ENCODE assay signal across 11 cellular contexts in the genomic region with DNA sequence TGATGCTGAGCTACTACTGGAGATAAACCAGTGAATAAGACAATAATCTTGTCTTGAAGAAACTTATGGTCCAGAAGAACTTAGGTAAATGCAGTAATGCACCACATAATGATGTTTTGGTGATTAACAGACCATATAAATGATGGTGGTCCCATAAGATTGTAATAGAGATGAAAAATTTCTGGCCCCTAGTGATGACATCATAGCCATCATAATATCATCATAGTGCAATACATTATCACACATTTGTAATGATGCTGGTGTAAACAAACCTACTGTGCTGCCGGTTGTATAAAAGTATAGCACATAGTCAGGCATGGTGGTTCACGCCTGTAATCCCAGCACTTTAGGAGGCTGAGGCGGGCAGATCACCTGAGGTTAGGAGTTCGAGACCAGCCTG.
"Had no signal": no experiment of that assay in that cellular context is flagged by ENCODE, and none has a peak within 500 bp of the region (broad histone marks: within the 10 kb centered on the region; RNA-seq: fewer than 3 reads in every experiment).

No MANE protein-coding gene starts in this region.

- H3K9ac ChIP-seq: GM23248 had no signal

- FAIRE-seq: H1, H54 had no signal

- H2AFZ ChIP-seq: GM23248, GM23338 had no signal

- ATAC-seq: GM23338, HCT116 had no signal

- H3K4me3 ChIP-seq: GM23248, GM23338, HAP-1 had no signal

- H3K4me1 ChIP-seq: HAP-1 had no signal

- DNase-seq: GM23248, GOT3, H7, H9, HCEC 1CT, HFFc6 had no signal

- H3K27ac ChIP-seq: GM23248 had no signal

- H3K36me3 ChIP-seq: HAP-1 had no signal

- H3K4me2 ChIP-seq: GM23338 had no signal

- H3K9me3 ChIP-seq: HAP-1 had no signal
